In genomic region chr20:47438464-47439381, GRCh38 we compare ENCODE assay signal across 10 cellular contexts.
DNase-seq lines count a peak whose midpoint lies in the region; ATAC-seq and TF ChIP-seq lines count a peak whose summit lies in the region.
"Had no signal": no experiment of that assay in that cellular context is flagged by ENCODE, and none has a peak within 500 bp of the region (broad histone marks: within the 10 kb centered on the region; RNA-seq: fewer than 3 reads in every experiment).

No MANE protein-coding gene starts in this region.

- no peak overlapping the region for H3K4me3 Mint-ChIP-seq in activated T-helper 1 cell treated with anti-CD3 and anti-CD28 coated beads, Interleukin-12 subunit alpha, Interleukin-12 subunit beta, Interleukin-2, Interleukin-4 antibody, amounts not matched to agents 30 ng/mL and 10 ng/mL and 1 ng/mL, durations not matched to agents 14 hours and 24 hours and 36 hours

- DNase-seq in activated T-helper 1 cell treated with anti-CD3 and anti-CD28 coated beads, Interleukin-12 subunit alpha, Interleukin-12 subunit beta, Interleukin-2, Interleukin-4 antibody, amounts not matched to agents 30 ng/mL and 10 ng/mL and 1 ng/mL, durations not matched to agents 14 hours and 24 hours and 36 hours (ENCODE audit: low spot score) = no peak
- no peak for DNase-seq in omental fat pad (ENCODE audit: low spot score)
- DNase-seq in COLO829 (ENCODE audit: low spot score) = no peak
- no peak for DNase-seq in activated CD4-positive, alpha-beta T cell treated with anti-CD3 and anti-CD28 coated beads, Interleukin-2, amount 50 U/mL, for 1 hour
- DNase-seq: activated CD4-positive, alpha-beta T cell treated with anti-CD3 and anti-CD28 coated beads, Interleukin-2, amount 50 U/mL, for 4 hours; gastrocnemius medialis had no signal

- intact Hi-C loops in activated T-helper 1 cell treated with anti-CD3 and anti-CD28 coated beads, Interleukin-12 subunit alpha, Interleukin-12 subunit beta, Interleukin-2, Interleukin-4 antibody, amounts not matched to agents 30 ng/mL and 10 ng/mL and 1 ng/mL, durations not matched to agents 14 hours and 24 hours and 36 hours (cut with micrococcal nuclease) = no loop called here

- peaks cover 6% of the 10 kb centered on the region for H3K4me1 Mint-ChIP-seq in activated T-helper 1 cell treated with anti-CD3 and anti-CD28 coated beads, Interleukin-12 subunit alpha, Interleukin-12 subunit beta, Interleukin-2, Interleukin-4 antibody, amounts not matched to agents 30 ng/mL and 10 ng/mL and 1 ng/mL, durations not matched to agents 14 hours and 24 hours and 36 hours (ENCODE audit: low read depth)

- H3K27me3 Mint-ChIP-seq in activated T-helper 1 cell treated with anti-CD3 and anti-CD28 coated beads, Interleukin-12 subunit alpha, Interleukin-12 subunit beta, Interleukin-2, Interleukin-4 antibody, amounts not matched to agents 30 ng/mL and 10 ng/mL and 1 ng/mL, durations not matched to agents 14 hours and 24 hours and 36 hours (ENCODE audit: insufficient read depth) = no peaks in the 10 kb centered on the region

- H3K27ac Mint-ChIP-seq in activated T-helper 1 cell treated with anti-CD3 and anti-CD28 coated beads, Interleukin-12 subunit alpha, Interleukin-12 subunit beta, Interleukin-2, Interleukin-4 antibody, amounts not matched to agents 30 ng/mL and 10 ng/mL and 1 ng/mL, durations not matched to agents 14 hours and 24 hours and 36 hours = peak overlapping the region; percentile 73

- H3K9me3 Mint-ChIP-seq in activated T-helper 1 cell treated with anti-CD3 and anti-CD28 coated beads, Interleukin-12 subunit alpha, Interleukin-12 subunit beta, Interleukin-2, Interleukin-4 antibody, amounts not matched to agents 30 ng/mL and 10 ng/mL and 1 ng/mL, durations not matched to agents 14 hours and 24 hours and 36 hours = no peaks in the 10 kb centered on the region

- ATAC-seq in GM18868 (IDR thresholded peaks at IDR 0.05; ENCODE audit: unreplicated experiment) (peak; percentile 52), HG03175 (IDR thresholded peaks at IDR 0.05; ENCODE audit: unreplicated experiment) (peak; percentile 62), omental fat pad (ENCODE audit: low FRiP score) (peak; percentile 36), HG03457 (IDR thresholded peaks at IDR 0.05; ENCODE audit: unreplicated experiment) (no peak), GM18505 (IDR thresholded peaks at IDR 0.05; ENCODE audit: unreplicated experiment) (no peak)

- no peak for TF ChIP-seq POLR2A in GM18505 (IDR thresholded peaks at IDR 0.05; ENCODE audit: borderline replicate concordance, extremely low read depth, insufficient read depth, insufficient read length)

- H3K36me3 Mint-ChIP-seq in activated T-helper 1 cell treated with anti-CD3 and anti-CD28 coated beads, Interleukin-12 subunit alpha, Interleukin-12 subunit beta, Interleukin-2, Interleukin-4 antibody, amounts not matched to agents 30 ng/mL and 10 ng/mL and 1 ng/mL, durations not matched to agents 14 hours and 24 hours and 36 hours (ENCODE audit: low read depth) = no peaks in the 10 kb centered on the region

- no peak for TF ChIP-seq CTCF in omental fat pad (IDR thresholded peaks at IDR 0.05)

Comparison
In these comparisons a context has a peak if more than half of its experiments do, and no peak if none do; other contexts are left out.
1. ATAC-seq: peak in GM18868 (single experiment), HG03175 (single experiment) and omental fat pad (single experiment); none in HG03457 (single experiment) and GM18505 (single experiment).